ENCODE assay signal across 10 cellular contexts in the genomic region with DNA sequence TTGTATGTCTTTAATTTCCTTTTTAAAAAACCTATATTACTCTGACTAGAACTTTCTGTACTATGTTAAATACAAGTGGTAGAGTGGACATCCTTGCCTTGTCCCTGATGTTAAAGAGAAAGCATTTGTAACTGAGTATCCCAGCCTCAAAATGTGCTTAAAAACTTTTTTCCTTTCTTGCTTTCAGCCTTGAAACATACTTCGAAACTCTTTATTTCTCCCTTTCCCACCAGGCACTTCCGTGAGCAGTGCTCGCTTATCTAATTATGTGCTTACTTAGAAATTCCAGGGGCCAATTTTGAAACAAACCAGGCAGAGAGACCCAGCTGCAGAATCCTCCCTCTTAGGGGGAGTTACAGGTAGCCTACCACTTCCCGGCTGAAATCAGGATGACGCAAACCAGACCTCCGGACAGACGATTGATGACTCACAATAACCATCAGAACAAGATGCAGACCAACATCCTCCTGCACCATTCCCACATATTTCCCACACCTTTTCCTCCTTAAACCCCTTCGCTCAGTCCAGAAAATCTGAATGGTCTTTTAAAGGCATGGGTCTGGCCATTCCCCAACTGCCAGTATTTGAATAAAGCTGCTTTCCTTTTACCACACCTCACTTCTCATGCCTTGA. TPM values are rescaled to one million over a fixed set of nuclear protein-coding genes. Genes with fewer than 3 reads are reported as not detected.
DNase-seq lines count a peak whose midpoint lies in the region; FAIRE-seq and TF ChIP-seq lines count a peak whose summit lies in the region.
"Not testable (repeated sequence)": the region's sequence is repeated elsewhere in the genome, so short reads cannot be mapped to it uniquely, and the experiment has no call there.
"Had no signal": no experiment of that assay in that cellular context is flagged by ENCODE, and none has a peak within 500 bp of the region (broad histone marks: within the 10 kb centered on the region; RNA-seq: fewer than 3 reads in every experiment).

No MANE protein-coding gene starts in this region.

- H3K27me3 Mint-ChIP-seq in astrocyte (ENCODE audit: low read depth, unreplicated experiment), result peaks cover 28% of the 10 kb centered on the region

- H3K27me3 ChIP-seq in BE2C; GM23248 (replicated peaks; ENCODE audit: insufficient read depth); astrocyte (ENCODE audit: insufficient read depth, low read length); cardiac muscle cell: not testable (repeated sequence)
- peaks cover 70% of the 10 kb centered on the region for H3K27me3 ChIP-seq in PC-9 (ENCODE audit: insufficient read depth, low read depth)

- H3K4me3 ChIP-seq in BE2C (ENCODE audit: low read depth, low read length), result 0 out of 2 replicates have a peak overlapping the region, but pooled peaks have one; percentile 0
- H3K4me3 ChIP-seq in GM23248; PC-9; astrocyte (ENCODE audit: insufficient read depth, low read depth, low read length); cardiac muscle cell: not testable (repeated sequence)

- H3K4me1 Mint-ChIP-seq in astrocyte (ENCODE audit: low read depth, unreplicated experiment), result peaks cover 11% of the 10 kb centered on the region

- DNase-seq in BE2C (peak; percentile 70), GM23248 (peak; percentile 24), dermis blood vessel endothelial cell (peak; percentile 16), cardiac muscle cell (ENCODE audit: low read depth in 1 of 2, low spot score in 1 of 2) (peak; percentile 47 to 88), mesenteric fat pad (ENCODE audit: low spot score) (peak; percentile 26)
- DNase-seq in PC-9; astrocyte (ENCODE audit: low read depth): not testable (repeated sequence)

- H3K36me3 ChIP-seq in BE2C; GM23248 (ENCODE audit: low read depth); PC-9 (ENCODE audit: low read depth); astrocyte (ENCODE audit: insufficient read depth, low read length); cardiac muscle cell: not testable (repeated sequence)

- BruUV-seq in PC-9 (replicated peaks; lab: Mats Ljungman, UMichigan), result not testable (repeated sequence)

- intact Hi-C loops in PC-9 (cut with micrococcal nuclease; ENCODE audit: unreplicated experiment), result not testable (repeated sequence)

- not testable (repeated sequence) for H3K4me1 ChIP-seq in BE2C; GM23248 (ENCODE audit: insufficient read depth); PC-9 (replicated peaks; ENCODE audit: insufficient read depth); astrocyte (ENCODE audit: insufficient read depth, low read length); cardiac muscle cell (ENCODE audit: low read depth)

- 1 to 3% methylated on average over 8 of the region's 8 CpGs for WGBS in GM23248 (ENCODE audit: low coverage in 1 of 2, low lambda C conversion rate in 2 of 2, missing lambda C conversion rate in 2 of 2), 2 experiments

- not testable (repeated sequence) for H3F3A ChIP-seq in GM23248 (ENCODE audit: insufficient read depth); PC-9 (ENCODE audit: insufficient read depth, low read depth)

- not testable (repeated sequence) for H3K4me2 ChIP-seq in GM23248 (ENCODE audit: unreplicated experiment); astrocyte (ENCODE audit: low read length)
- peak overlapping the region; percentile 13; the same call in 1 of the 2 replicates for H3K4me2 ChIP-seq in PC-9

- H3K9ac ChIP-seq in GM23248; astrocyte (ENCODE audit: low read length): not testable (repeated sequence)

- not testable (repeated sequence) for H3K9me3 Mint-ChIP-seq in astrocyte (ENCODE audit: unreplicated experiment)

- POLR2A ChIA-PET in PC-9 (lab: Charles Lee; ENCODE audit: unreplicated experiment), result not testable (repeated sequence)

- CTCF ChIA-PET in PC-9 (lab: Charles Lee), result not testable (repeated sequence)

- H3K9me3 ChIP-seq in BE2C; GM23248 (ENCODE audit: low read depth); PC-9 (ENCODE audit: insufficient read depth, low read depth); astrocyte (ENCODE audit: insufficient read depth, low read depth, low read length); cardiac muscle cell (ENCODE audit: low read depth): not testable (repeated sequence)

- H4K20me1 ChIP-seq in GM23248 (ENCODE audit: insufficient read depth); PC-9 (ENCODE audit: insufficient read depth); astrocyte (ENCODE audit: insufficient read depth, low read length): not testable (repeated sequence)

- not testable (repeated sequence) for H3K27ac ChIP-seq in GM23248; PC-9; astrocyte (ENCODE audit: low read depth, low read length)
- H3K27ac ChIP-seq in cardiac muscle cell, result peak overlapping the region; percentile 80

- peak overlapping the region; percentile 60 for H3K27ac Mint-ChIP-seq in astrocyte (ENCODE audit: unreplicated experiment)

- in situ Hi-C loops in GM23248 (cut with MboI), result not testable (repeated sequence)

- not testable (repeated sequence) for H3K79me2 ChIP-seq in GM23248 (ENCODE audit: insufficient read depth); PC-9 (ENCODE audit: low read depth); astrocyte (ENCODE audit: insufficient read depth, low read length)

- not testable (repeated sequence) for H3K4me3 Mint-ChIP-seq in astrocyte (ENCODE audit: unreplicated experiment)

- H3K36me3 Mint-ChIP-seq in astrocyte (ENCODE audit: low read depth, unreplicated experiment), result not testable (repeated sequence)

- H2AFZ ChIP-seq in GM23248; PC-9; astrocyte (ENCODE audit: low read depth, low read length): not testable (repeated sequence)

- H3K9me2 ChIP-seq in GM23248 (ENCODE audit: insufficient read depth); PC-9 (ENCODE audit: insufficient read depth): not testable (repeated sequence)

- FAIRE-seq in astrocyte (lab: Jason Lieb, UNC), result peak; percentile 17

- not testable (repeated sequence) for TF ChIP-seq CTCF in BE2C (IDR thresholded peaks at IDR 0.05; ENCODE audit: low read depth, low read length); PC-9 (conservative IDR thresholded peaks at IDR 0.05); astrocyte (IDR thresholded peaks at IDR 0.05; ENCODE audit: insufficient read depth, low read depth, low read length); cardiac muscle cell (IDR thresholded peaks at IDR 0.05; ENCODE audit: low read depth, low read length)

RNA-seq across cellular contexts. Expression of a gene that starts 2.5 kb away (rescaled TPM):
- not detected for polyA plus RNA-seq in BE2C (2012; ENCODE audit: insufficient read depth, insufficient read length, low read depth)
- not detected in 2 replicates for total RNA-seq in GM23248 (2014; rRNA removed; shearing (Covaris generic))
- polyA plus RNA-seq in GM23248 (2016; fragmentation: Nextera tagmentation; extraction: Ambion mirVana), result not detected in 2 replicates
- not detected in 2 replicates for total RNA-seq in PC-9 (2021)
- not detected in 2 replicates for total RNA-seq in astrocyte
- total RNA-seq in dermis blood vessel endothelial cell, result not detected in 2 replicates
- total RNA-seq in cardiac muscle cell, result 0.53 TPM in 1 of 2 replicates, not detected in the other
- not detected in 2 replicates for polyA plus RNA-seq in cardiac muscle cell
- total RNA-seq in mesenteric fat pad, result not detected
- total RNA-seq: LHCN-M2, Peyer's patch had no signal
- polyA plus RNA-seq: IgD-negative memory B cell had no signal

RNA-seq across cellular contexts. Expression of a gene that starts 18.2 kb away (rescaled TPM):
- polyA plus RNA-seq in BE2C (2012; ENCODE audit: insufficient read depth, insufficient read length, low read depth), result not detected
- total RNA-seq in GM23248 (2014; rRNA removed; shearing (Covaris generic)), result not detected in 2 replicates
- polyA plus RNA-seq in GM23248 (2016; fragmentation: Nextera tagmentation; extraction: Ambion mirVana) (not detected in 2 replicates), cardiac muscle cell (not detected in 2 replicates)
- total RNA-seq in PC-9 (2021) (not detected in 2 replicates), astrocyte (0.39 TPM in 1 of 2 replicates, not detected in the other), dermis blood vessel endothelial cell (not detected in 2 replicates), cardiac muscle cell (not detected in 2 replicates), mesenteric fat pad (not detected)
- total RNA-seq: LHCN-M2, Peyer's patch had no signal
- polyA plus RNA-seq: IgD-negative memory B cell had no signal

RNA-seq across cellular contexts. Expression of a gene that starts 22.1 kb away (rescaled TPM):
- polyA plus RNA-seq in BE2C (2012; ENCODE audit: insufficient read depth, insufficient read length, low read depth), result 13.4 TPM
- total RNA-seq in GM23248 (2014; rRNA removed; shearing (Covaris generic)), result not detected in 2 replicates
- polyA plus RNA-seq in GM23248 (2016; fragmentation: Nextera tagmentation; extraction: Ambion mirVana), result not detected in 2 replicates
- not detected in 2 replicates for total RNA-seq in PC-9 (2021)
- not detected in 2 replicates for total RNA-seq in astrocyte
- not detected in 2 replicates for total RNA-seq in dermis blood vessel endothelial cell
- not detected in 2 replicates for total RNA-seq in cardiac muscle cell
- 0.37 and 1.2 TPM in 2 replicates for polyA plus RNA-seq in cardiac muscle cell
- 2.3 TPM for total RNA-seq in mesenteric fat pad
- total RNA-seq: LHCN-M2, Peyer's patch had no signal
- polyA plus RNA-seq: IgD-negative memory B cell had no signal

RNA-seq across cellular contexts. Expression of a gene that starts 42.9 kb away (rescaled TPM):
- polyA plus RNA-seq in BE2C (2012; ENCODE audit: insufficient read depth, insufficient read length, low read depth), result 553 TPM
- total RNA-seq in GM23248 (2014; rRNA removed; shearing (Covaris generic)), result 32.2 and 45.3 TPM in 2 replicates
- polyA plus RNA-seq in GM23248 (2016; fragmentation: Nextera tagmentation; extraction: Ambion mirVana) (51.7 and 55.3 TPM in 2 replicates), cardiac muscle cell (79.9 and 103 TPM in 2 replicates)
- total RNA-seq in PC-9 (2021) (84.4 and 93.4 TPM in 2 replicates), astrocyte (35.8 and 38.6 TPM in 2 replicates), dermis blood vessel endothelial cell (13.4 and 19.5 TPM in 2 replicates), cardiac muscle cell (64.7 and 76.2 TPM in 2 replicates), mesenteric fat pad (25.9 TPM)
